ENCODE assay signal across 1 cellular context in the genomic region with DNA sequence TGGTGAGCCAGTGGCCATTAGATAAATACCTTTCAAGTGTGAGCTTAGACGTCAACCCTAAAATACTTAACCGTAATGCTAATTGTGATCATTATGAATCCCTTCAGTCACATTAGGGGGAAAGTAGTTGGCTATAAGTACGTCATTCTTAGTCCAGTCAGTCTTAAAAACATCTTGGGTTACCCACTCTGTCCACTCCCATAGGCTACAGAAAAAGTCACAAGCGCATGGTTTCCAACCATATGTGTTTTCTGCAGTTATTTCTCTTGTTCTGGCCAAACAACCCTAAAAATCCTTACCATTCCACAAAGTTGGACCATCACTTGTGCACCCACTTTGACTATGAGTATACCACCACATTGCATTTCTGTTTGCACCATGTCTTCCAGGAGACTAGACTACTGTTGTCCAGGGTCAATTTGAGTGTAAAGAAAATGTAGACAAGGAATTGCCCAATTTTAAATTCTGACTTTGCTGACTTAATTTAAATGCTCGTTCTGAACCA.
TF ChIP-seq lines count a peak whose summit lies in the region.

No MANE protein-coding gene starts in this region.

TF ChIP-seq in SK-N-SH, 30 proteins besides CTCF, POLR2A, EP300 and RAD21 (continued from another document):
- TF ChIP-seq, protein P1, sequence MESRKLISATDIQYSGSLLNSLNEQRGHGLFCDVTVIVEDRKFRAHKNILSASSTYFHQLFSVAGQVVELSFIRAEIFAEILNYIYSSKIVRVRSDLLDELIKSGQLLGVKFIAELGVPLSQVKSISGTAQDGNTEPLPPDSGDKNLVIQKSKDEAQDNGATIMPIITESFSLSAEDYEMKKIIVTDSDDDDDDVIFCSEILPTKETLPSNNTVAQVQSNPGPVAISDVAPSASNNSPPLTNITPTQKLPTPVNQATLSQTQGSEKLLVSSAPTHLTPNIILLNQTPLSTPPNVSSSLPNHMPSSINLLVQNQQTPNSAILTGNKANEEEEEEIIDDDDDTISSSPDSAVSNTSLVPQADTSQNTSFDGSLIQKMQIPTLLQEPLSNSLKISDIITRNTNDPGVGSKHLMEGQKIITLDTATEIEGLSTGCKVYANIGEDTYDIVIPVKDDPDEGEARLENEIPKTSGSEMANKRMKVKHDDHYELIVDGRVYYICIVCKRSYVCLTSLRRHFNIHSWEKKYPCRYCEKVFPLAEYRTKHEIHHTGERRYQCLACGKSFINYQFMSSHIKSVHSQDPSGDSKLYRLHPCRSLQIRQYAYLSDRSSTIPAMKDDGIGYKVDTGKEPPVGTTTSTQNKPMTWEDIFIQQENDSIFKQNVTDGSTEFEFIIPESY (IDR thresholded peaks at IDR 0.05; ENCODE audit: borderline replicate concordance, low read depth), result no peak
